Comparison of ENCODE assay signal across 10 cellular contexts in genomic region chr4:169293343-169294176, GRCh38. TPM values are rescaled to one million over a fixed set of nuclear protein-coding genes. Genes with fewer than 3 reads are reported as not detected.
DNase-seq lines count a peak whose midpoint lies in the region; ATAC-seq and TF ChIP-seq lines count a peak whose summit lies in the region.
"Had no signal": no experiment of that assay in that cellular context is flagged by ENCODE, and none has a peak within 500 bp of the region (broad histone marks: within the 10 kb centered on the region; RNA-seq: fewer than 3 reads in every experiment).

No MANE protein-coding gene starts in this region.

- H3K4me3 ChIP-seq in GM08714 (ENCODE audit: low read length): peak overlapping the region; percentile 60; the same call in 1 of the 2 replicates
- no peak overlapping the region for H3K4me3 ChIP-seq in lower leg skin (ENCODE audit: low read depth, poor library complexity, severe bottlenecking)
- H3K4me3 ChIP-seq: HAP-1 had no signal

- peak; percentile 70 for DNase-seq in SIG-M5 (lab: John Stamatoyannopoulos, UW)
- no peak for DNase-seq in NCI-H446 treated with DMSO at 0.1 percent for 48 hours (lab: John Stamatoyannopoulos, UW)
- no peak for DNase-seq in activated T-helper 2 cell treated with anti-CD3 and anti-CD28 coated beads, Interferon-gamma antibody, Interleukin-2, Interleukin-4, amounts not matched to agents 10 μg/mL and 5 μg/mL and 100 μg/mL, durations not matched to agents 14 hours and 24 hours and 36 hours (ENCODE audit: low spot score)
- DNase-seq in lower leg skin (ENCODE audit: low spot score in 2 of 2): no peak
- DNase-seq in NCI-H774 (lab: John Stamatoyannopoulos, UW): no peak
- DNase-seq: brain microvascular endothelial cell had no signal

- no peaks in the 10 kb centered on the region for H3K36me3 Mint-ChIP-seq in activated T-helper 2 cell treated with anti-CD3 and anti-CD28 coated beads, Interferon-gamma antibody, Interleukin-2, Interleukin-4, amounts not matched to agents 10 μg/mL and 5 μg/mL and 100 μg/mL, durations not matched to agents 14 hours and 24 hours and 36 hours (ENCODE audit: low read depth)

- 77 to 79% methylated on average over 6 of the region's 6 CpGs for WGBS in lower leg skin, 2 donors

- peak; percentile 70 for ATAC-seq in GM19468 (IDR thresholded peaks at IDR 0.05; ENCODE audit: extremely low read depth, unreplicated experiment)
- ATAC-seq in HG03095 (IDR thresholded peaks at IDR 0.05; ENCODE audit: unreplicated experiment): peak; percentile 86

- no peaks in the 10 kb centered on the region for H3K4me1 Mint-ChIP-seq in activated T-helper 2 cell treated with anti-CD3 and anti-CD28 coated beads, Interferon-gamma antibody, Interleukin-2, Interleukin-4, amounts not matched to agents 10 μg/mL and 5 μg/mL and 100 μg/mL, durations not matched to agents 14 hours and 24 hours and 36 hours (ENCODE audit: low read depth)

- no peak overlapping the region for H3K27ac Mint-ChIP-seq in activated T-helper 2 cell treated with anti-CD3 and anti-CD28 coated beads, Interferon-gamma antibody, Interleukin-2, Interleukin-4, amounts not matched to agents 10 μg/mL and 5 μg/mL and 100 μg/mL, durations not matched to agents 14 hours and 24 hours and 36 hours

- no peak for TF ChIP-seq POLR2A in lower leg skin (IDR thresholded peaks at IDR 0.05)

- TF ChIP-seq CTCF in lower leg skin (IDR thresholded peaks at IDR 0.05): no peak

- H3K27me3 Mint-ChIP-seq in activated T-helper 2 cell treated with anti-CD3 and anti-CD28 coated beads, Interferon-gamma antibody, Interleukin-2, Interleukin-4, amounts not matched to agents 10 μg/mL and 5 μg/mL and 100 μg/mL, durations not matched to agents 14 hours and 24 hours and 36 hours (ENCODE audit: low read depth): peaks cover 32% of the 10 kb centered on the region

- intact Hi-C loops in activated T-helper 2 cell treated with anti-CD3 and anti-CD28 coated beads, Interferon-gamma antibody, Interleukin-2, Interleukin-4, amounts not matched to agents 10 μg/mL and 5 μg/mL and 100 μg/mL, durations not matched to agents 14 hours and 24 hours and 36 hours (cut with micrococcal nuclease): no loop called here
- intact Hi-C loops in lower leg skin (cut with DNase I; ENCODE audit: low total_unique reads): no loop called here

- H3K9me3 Mint-ChIP-seq in activated T-helper 2 cell treated with anti-CD3 and anti-CD28 coated beads, Interferon-gamma antibody, Interleukin-2, Interleukin-4, amounts not matched to agents 10 μg/mL and 5 μg/mL and 100 μg/mL, durations not matched to agents 14 hours and 24 hours and 36 hours: no peaks in the 10 kb centered on the region

- no peak overlapping the region for H3K4me3 Mint-ChIP-seq in activated T-helper 2 cell treated with anti-CD3 and anti-CD28 coated beads, Interferon-gamma antibody, Interleukin-2, Interleukin-4, amounts not matched to agents 10 μg/mL and 5 μg/mL and 100 μg/mL, durations not matched to agents 14 hours and 24 hours and 36 hours (ENCODE audit: low read depth)

RNA-seq across cellular contexts. Expression of gene SH3RF1, which starts 22.8 kb away (rescaled TPM):
- total RNA-seq in activated T-helper 2 cell treated with anti-CD3 and anti-CD28 coated beads, Interferon-gamma antibody, Interleukin-2, Interleukin-4, amounts not matched to agents 10 μg/mL and 5 μg/mL and 100 μg/mL, durations not matched to agents 14 hours and 24 hours and 36 hours: 1.1 and 1.4 TPM in 2 replicates
- total RNA-seq in lower leg skin: 10 to 100 TPM in 3 of 4 donors, 1 to 10 TPM in 1; 8.5 to 14.2 (median 12.0) TPM
